In genomic region chr12:100955139-100955538, GRCh38 we compare ENCODE assay signal across 17 cellular contexts.
DNase-seq lines count a peak whose midpoint lies in the region; ATAC-seq and TF ChIP-seq lines count a peak whose summit lies in the region.
"Had no signal": no experiment of that assay in that cellular context is flagged by ENCODE, and none has a peak within 500 bp of the region (broad histone marks: within the 10 kb centered on the region; RNA-seq: fewer than 3 reads in every experiment).

No MANE protein-coding gene starts in this region.

- no peak overlapping the region for H3K9ac ChIP-seq in HUES48 (ENCODE audit: low read depth, low read length)
- H3K9ac ChIP-seq: neural progenitor cell had no signal

- no TSS peak for BruUV-seq in A673 (replicated peaks; lab: Mats Ljungman, UMichigan)

- H3K4me3 ChIP-seq in A673 (ENCODE audit: low read depth, low read length, poor library complexity, severe bottlenecking) (no peak overlapping the region), HUES48 (ENCODE audit: low read depth, low read length) (no peak overlapping the region)
- H3K4me3 ChIP-seq: neural progenitor cell had no signal

- ATAC-seq in GM21515 (IDR thresholded peaks at IDR 0.05; ENCODE audit: unreplicated experiment), result no peak
- no peak for ATAC-seq in CD4-positive, alpha-beta T cell (ENCODE audit: poor library complexity)
- no peak for ATAC-seq in GM18861 (IDR thresholded peaks at IDR 0.05; ENCODE audit: unreplicated experiment)

- H3K36me3 Mint-ChIP-seq in CD4-positive, alpha-beta T cell (ENCODE audit: low read depth), result no peaks in the 10 kb centered on the region
- H3K36me3 Mint-ChIP-seq: neural progenitor cell had no signal

- H3K9me3 ChIP-seq in A673 (ENCODE audit: low read depth, low read length, poor library complexity, severe bottlenecking) (no peaks in the 10 kb centered on the region), HUES48 (ENCODE audit: control insufficient read depth, insufficient read depth, low read length) (no peaks in the 10 kb centered on the region)
- no peaks in the 10 kb centered on the region for H3K9me3 ChIP-seq in CD4-positive, alpha-beta T cell (ENCODE audit: control insufficient read depth, low read length)

- H3K27me3 ChIP-seq in A673 (replicated peaks; ENCODE audit: insufficient read depth, low read depth, low read length, poor library complexity) (no peaks in the 10 kb centered on the region), HUES48 (ENCODE audit: control insufficient read depth, insufficient read depth, low read length) (no peaks in the 10 kb centered on the region)
- H3K27me3 ChIP-seq in CD4-positive, alpha-beta T cell (ENCODE audit: control insufficient read depth, insufficient read depth, low read length), result no peaks in the 10 kb centered on the region
- H3K27me3 ChIP-seq: neural progenitor cell had no signal

- no peaks in the 10 kb centered on the region for H3K4me1 Mint-ChIP-seq in CD4-positive, alpha-beta T cell (ENCODE audit: low read depth)
- H3K4me1 Mint-ChIP-seq: activated CD4-positive, alpha-beta T cell treated with anti-CD3 and anti-CD28 coated beads, Interleukin-2, amount 10 ng/mL, durations not matched to agents 24 days and 14 days had no signal

- H3K27ac ChIP-seq in A673 (ENCODE audit: low read depth, low read length, poor library complexity, severe bottlenecking) (no peak overlapping the region), HUES48 (ENCODE audit: low read depth, low read length) (peak overlapping the region; percentile 80)
- H3K27ac ChIP-seq in CD4-positive, alpha-beta T cell (ENCODE audit: low read depth, low read length), result no peak overlapping the region
- H3K27ac ChIP-seq: HL-60, neural progenitor cell had no signal

- H3K27ac Mint-ChIP-seq in CD4-positive, alpha-beta T cell, result no peak overlapping the region
- H3K27ac Mint-ChIP-seq: activated CD4-positive, alpha-beta T cell treated with anti-CD3 and anti-CD28 coated beads, Interleukin-2, amount 10 ng/mL, durations not matched to agents 24 days and 14 days; activated T-helper 2 cell treated with anti-CD3 and anti-CD28 coated beads, Interferon-gamma antibody, Interleukin-2, Interleukin-4, amounts not matched to agents 10 μg/mL and 5 μg/mL and 100 μg/mL, durations not matched to agents 14 hours and 24 hours and 36 hours; neural progenitor cell had no signal

- H3K36me3 ChIP-seq in A673 (ENCODE audit: insufficient read depth, low read length, poor library complexity, severe bottlenecking), result no peaks in the 10 kb centered on the region
- H3K36me3 ChIP-seq in HUES48 (ENCODE audit: control insufficient read depth, insufficient read depth, low read length), result no peaks in the 10 kb centered on the region
- H3K36me3 ChIP-seq: neural progenitor cell had no signal

- no peaks in the 10 kb centered on the region for H3K27me3 Mint-ChIP-seq in CD4-positive, alpha-beta T cell
- H3K27me3 Mint-ChIP-seq: activated CD4-positive, alpha-beta T cell treated with anti-CD3 and anti-CD28 coated beads, Interleukin-2, amount 10 ng/mL, durations not matched to agents 24 days and 14 days had no signal

- POLR2A ChIA-PET in A673 (lab: Charles Lee; ENCODE audit: low non-redundant PET), result interaction anchor here (0.7 kb wide), 1 partner anchor 41 kb away, joined by 6 read pairs; no protein-coding TSS in a partner anchor
- POLR2A ChIA-PET in CD4-positive, alpha-beta T cell (lab: Charles Lee), result no interaction called here

- H3K4me1 ChIP-seq in A673 (ENCODE audit: insufficient read depth, low read length, poor library complexity, severe bottlenecking) (peaks cover 20% of the 10 kb centered on the region), HUES48 (ENCODE audit: control insufficient read depth, insufficient read depth, low read length) (peaks cover 47% of the 10 kb centered on the region)
- H3K4me1 ChIP-seq: neural progenitor cell had no signal

- peaks cover 5% of the 10 kb centered on the region for H3K9me3 Mint-ChIP-seq in CD4-positive, alpha-beta T cell
- H3K9me3 Mint-ChIP-seq: activated CD4-positive, alpha-beta T cell treated with anti-CD3 and anti-CD28 coated beads, Interleukin-2, amount 10 ng/mL, durations not matched to agents 24 days and 14 days; activated T-helper 2 cell treated with anti-CD3 and anti-CD28 coated beads, Interferon-gamma antibody, Interleukin-2, Interleukin-4, amounts not matched to agents 10 μg/mL and 5 μg/mL and 100 μg/mL, durations not matched to agents 14 hours and 24 hours and 36 hours; neural progenitor cell had no signal

- H3K4me3 Mint-ChIP-seq in CD4-positive, alpha-beta T cell, result no peak overlapping the region
- H3K4me3 Mint-ChIP-seq: activated CD4-positive, alpha-beta T cell treated with anti-CD3 and anti-CD28 coated beads, Interleukin-2, amount 10 ng/mL, durations not matched to agents 24 days and 14 days; neural progenitor cell had no signal

- intact Hi-C loops in A673 (cut with micrococcal nuclease; ENCODE audit: unreplicated experiment), result no loop called here
- intact Hi-C loops in CD4-positive, alpha-beta T cell (cut with DNase I, micrococcal nuclease), result no loop called here

- TF ChIP-seq CTCF in A673 (conservative IDR thresholded peaks at IDR 0.05; ENCODE audit: low read depth, low read length), result no peak
- no peak for TF ChIP-seq CTCF in CD4-positive, alpha-beta T cell (IDR thresholded peaks at IDR 0.05)

- CTCF ChIA-PET in A673 (lab: Charles Lee), result no interaction called here
- CTCF ChIA-PET in CD4-positive, alpha-beta T cell (lab: Charles Lee), result no interaction called here

- DNase-seq in A673 (ENCODE audit: low spot score) (peak; percentile 50), astrocyte of the hippocampus (ENCODE audit: low read depth, low spot score) (peak; percentile 96), iris pigment epithelial cell (ENCODE audit: low read depth) (peak; percentile 82), OCI-M2 (lab: John Stamatoyannopoulos, UW; ENCODE audit: unreplicated experiment) (no peak)
- no peak for DNase-seq in CD4-positive, alpha-beta T cell
- DNase-seq: activated CD4-positive, alpha-beta T cell treated with anti-CD3 and anti-CD28 coated beads, Interleukin-2, amount 10 ng/mL, durations not matched to agents 24 days and 14 days; NCI-H1105 treated with DMSO at 0.1 percent for 48 hours; NCI-H82; stimulated activated CD4-positive, alpha-beta T cell treated with anti-CD3 and anti-CD28 coated beads, Interleukin-15, amount 100 ng/mL, for 24 hours; stimulated activated CD8-positive, alpha-beta memory T cell treated with anti-CD3 and anti-CD28 coated beads, Interleukin-4, amount 100 ng/mL, for 48 hours; SW 1271 had no signal

Comparison
In these comparisons a context has a peak if more than half of its experiments do, and no peak if none do; other contexts are left out.
1. DNase-seq: peak in A673 (single experiment), astrocyte of the hippocampus (single experiment) and iris pigment epithelial cell (single experiment); none in CD4-positive, alpha-beta T cell (0 of 10) and OCI-M2 (single experiment).